In genomic region chr2:182018218-182018617, GRCh38 we compare ENCODE assay signal across 22 cellular contexts. TPM values are rescaled to one million over a fixed set of nuclear protein-coding genes. Genes with fewer than 3 reads are reported as not detected.
DNase-seq lines count a peak whose midpoint lies in the region; ATAC-seq and TF ChIP-seq lines count a peak whose summit lies in the region.
"Had no signal": no experiment of that assay in that cellular context is flagged by ENCODE, and none has a peak within 500 bp of the region (broad histone marks: within the 10 kb centered on the region; RNA-seq: fewer than 3 reads in every experiment).

No MANE protein-coding gene starts in this region.

- H3K9me3 ChIP-seq in RWPE2 (ENCODE audit: severe bottlenecking), result peaks cover 2% of the 10 kb centered on the region
- H3K9me3 ChIP-seq: neutrophil had no signal

- H3K4me1 Mint-ChIP-seq in activated naive CD4-positive, alpha-beta T cell treated with anti-CD3 and anti-CD28 coated beads, Interleukin-2, amount 10 ng/mL, durations not matched to agents 7 days and 5 days, result no peaks in the 10 kb centered on the region
- peaks cover 3% of the 10 kb centered on the region; the same call in 1 of the 2 replicates for H3K4me1 Mint-ChIP-seq in WTC11
- H3K4me1 Mint-ChIP-seq: activated naive CD8-positive, alpha-beta T cell treated with anti-CD3 and anti-CD28 coated beads, Interleukin-2, amount 10 ng/mL, durations not matched to agents 7 days and 5 days; stimulated activated naive CD8-positive, alpha-beta T cell treated with anti-CD3 and anti-CD28 coated beads, Interleukin-15, amount 100 ng/mL, for 72 hours had no signal

- no peak overlapping the region for H3K4me3 Mint-ChIP-seq in activated naive CD4-positive, alpha-beta T cell treated with anti-CD3 and anti-CD28 coated beads, Interleukin-2, amount 10 ng/mL, durations not matched to agents 7 days and 5 days
- H3K4me3 Mint-ChIP-seq in WTC11, result no peak overlapping the region
- H3K4me3 Mint-ChIP-seq: activated naive CD8-positive, alpha-beta T cell treated with anti-CD3 and anti-CD28 coated beads, Interleukin-2, amount 10 ng/mL, durations not matched to agents 7 days and 5 days; activated T-helper 1 cell treated with anti-CD3 and anti-CD28 coated beads, Interleukin-12 subunit alpha, Interleukin-12 subunit beta, Interleukin-2, Interleukin-4 antibody, amounts not matched to agents 30 ng/mL and 10 ng/mL and 1 ng/mL, durations not matched to agents 14 hours and 24 hours and 36 hours; B cell; stimulated activated naive CD8-positive, alpha-beta T cell treated with anti-CD3 and anti-CD28 coated beads, Interleukin-15, amount 100 ng/mL, for 72 hours; type B pancreatic cell had no signal

- no peak overlapping the region for H3K4me3 ChIP-seq in RWPE2 (ENCODE audit: severe bottlenecking)
- no peak overlapping the region for H3K4me3 ChIP-seq in epithelial cell of esophagus (ENCODE audit: low read length)
- H3K4me3 ChIP-seq: cardiac muscle cell, heart right ventricle, lower lobe of right lung had no signal

- TF ChIP-seq CTCF in RWPE2 (IDR thresholded peaks at IDR 0.05; ENCODE audit: poor library complexity, severe bottlenecking), result no peak
- TF ChIP-seq CTCF in epithelial cell of esophagus (IDR thresholded peaks at IDR 0.05; ENCODE audit: insufficient read depth, low read depth, low read length, missing control alignments), result no peak
- no peak for TF ChIP-seq CTCF in WTC11 (IDR thresholded peaks at IDR 0.05)

- no peak overlapping the region for H3K27ac Mint-ChIP-seq in activated naive CD4-positive, alpha-beta T cell treated with anti-CD3 and anti-CD28 coated beads, Interleukin-2, amount 10 ng/mL, durations not matched to agents 7 days and 5 days
- no peak overlapping the region for H3K27ac Mint-ChIP-seq in WTC11
- H3K27ac Mint-ChIP-seq: activated naive CD8-positive, alpha-beta T cell treated with anti-CD3 and anti-CD28 coated beads, Interleukin-2, amount 10 ng/mL, durations not matched to agents 7 days and 5 days; activated T-helper 1 cell treated with anti-CD3 and anti-CD28 coated beads, Interleukin-12 subunit alpha, Interleukin-12 subunit beta, Interleukin-2, Interleukin-4 antibody, amounts not matched to agents 30 ng/mL and 10 ng/mL and 1 ng/mL, durations not matched to agents 14 hours and 24 hours and 36 hours; B cell; stimulated activated naive CD8-positive, alpha-beta T cell treated with anti-CD3 and anti-CD28 coated beads, Interleukin-15, amount 100 ng/mL, for 72 hours; type B pancreatic cell had no signal

- in situ Hi-C loops in KBM-7 (cut with MboI; ENCODE audit: low pct_unique_long_range_greater_than_20kb, low sequenced_read_pairs), result no loop called here

- H3K4me1 ChIP-seq in RWPE2 (ENCODE audit: insufficient read depth, poor library complexity, severe bottlenecking), result peaks cover 6% of the 10 kb centered on the region
- H3K4me1 ChIP-seq: lower lobe of right lung had no signal

- CTCF ChIA-PET in activated naive CD4-positive, alpha-beta T cell treated with anti-CD3 and anti-CD28 coated beads, Interleukin-2, amount 10 ng/mL, durations not matched to agents 7 days and 5 days (lab: Charles Lee), result no interaction called here
- CTCF ChIA-PET in WTC11 (lab: Charles Lee), result no interaction called here

- no peaks in the 10 kb centered on the region for H3K36me3 ChIP-seq in RWPE2 (ENCODE audit: low read depth)
- H3K36me3 ChIP-seq: cardiac muscle cell, heart right ventricle, lower lobe of right lung, neutrophil had no signal

- no peak overlapping the region for H3K27ac ChIP-seq in RWPE2 (ENCODE audit: poor library complexity, severe bottlenecking)
- H3K27ac ChIP-seq: cardiac muscle cell, heart right ventricle, lower lobe of right lung, neutrophil had no signal

- no peaks in the 10 kb centered on the region for H3K27me3 Mint-ChIP-seq in activated naive CD4-positive, alpha-beta T cell treated with anti-CD3 and anti-CD28 coated beads, Interleukin-2, amount 10 ng/mL, durations not matched to agents 7 days and 5 days
- no peaks in the 10 kb centered on the region; the same call in 1 of the 2 replicates for H3K27me3 Mint-ChIP-seq in WTC11 (ENCODE audit: low read depth)
- H3K27me3 Mint-ChIP-seq: activated naive CD8-positive, alpha-beta T cell treated with anti-CD3 and anti-CD28 coated beads, Interleukin-2, amount 10 ng/mL, durations not matched to agents 7 days and 5 days; stimulated activated naive CD8-positive, alpha-beta T cell treated with anti-CD3 and anti-CD28 coated beads, Interleukin-15, amount 100 ng/mL, for 72 hours; type B pancreatic cell had no signal

- POLR2A ChIA-PET in WTC11 (lab: Charles Lee), result no interaction called here

- no peaks in the 10 kb centered on the region for H3K27me3 ChIP-seq in RWPE2 (ENCODE audit: insufficient read depth, poor library complexity, severe bottlenecking)
- H3K27me3 ChIP-seq: cardiac muscle cell, heart right ventricle, neutrophil had no signal

- H3K36me3 Mint-ChIP-seq in activated naive CD4-positive, alpha-beta T cell treated with anti-CD3 and anti-CD28 coated beads, Interleukin-2, amount 10 ng/mL, durations not matched to agents 7 days and 5 days, result no peaks in the 10 kb centered on the region
- H3K36me3 Mint-ChIP-seq in WTC11, result peaks cover 7% of the 10 kb centered on the region
- H3K36me3 Mint-ChIP-seq: activated naive CD8-positive, alpha-beta T cell treated with anti-CD3 and anti-CD28 coated beads, Interleukin-2, amount 10 ng/mL, durations not matched to agents 7 days and 5 days; type B pancreatic cell had no signal

- H3K9me3 Mint-ChIP-seq in activated naive CD4-positive, alpha-beta T cell treated with anti-CD3 and anti-CD28 coated beads, Interleukin-2, amount 10 ng/mL, durations not matched to agents 7 days and 5 days, result peaks cover 3% of the 10 kb centered on the region
- peaks cover 28% of the 10 kb centered on the region for H3K9me3 Mint-ChIP-seq in WTC11

- DNase-seq in GM04503 (ENCODE audit: low read depth), result peak; percentile 37
- no peak for DNase-seq in RWPE2 (ENCODE audit: low spot score)
- DNase-seq in epithelial cell of esophagus (ENCODE audit: low read depth), result peak; percentile 44
- peak; percentile 69 for DNase-seq in kidney tubule cell (ENCODE audit: low spot score)
- no peak for DNase-seq in activated naive CD4-positive, alpha-beta T cell treated with anti-CD3 and anti-CD28 coated beads, Interleukin-2, amount 10 ng/mL, durations not matched to agents 7 days and 5 days
- DNase-seq in DMS153 (lab: John Stamatoyannopoulos, UW), result no peak
- no peak for DNase-seq in WTC11 (ENCODE audit: low spot score)
- no peak for DNase-seq in KBM-7
- DNase-seq: activated naive CD8-positive, alpha-beta T cell treated with anti-CD3 and anti-CD28 coated beads, Interleukin-2, amount 10 ng/mL, durations not matched to agents 7 days and 5 days; heart right ventricle; lower lobe of right lung; NCI-H1436 treated with DMSO at 0.1 percent for 48 hours; NCI-H69; stimulated activated CD4-positive, alpha-beta T cell treated with anti-CD3 and anti-CD28 coated beads, Interleukin-4, amount 100 ng/mL, for 4 hours; stimulated activated naive CD8-positive, alpha-beta T cell treated with anti-CD3 and anti-CD28 coated beads, Interleukin-15, amount 100 ng/mL, for 72 hours; SW 1271 had no signal

- peak; percentile 40; the same call in 1 of the 3 replicates for ATAC-seq in RWPE2 (ENCODE audit: low read depth)
- no peak for ATAC-seq in WTC11
- ATAC-seq: heart right ventricle; HepG2; lower lobe of right lung; stimulated activated naive CD8-positive, alpha-beta T cell treated with anti-CD3 and anti-CD28 coated beads, Interleukin-15, amount 100 ng/mL, for 72 hours had no signal

TF ChIP-seq in WTC11, 78 proteins besides CTCF, POLR2A, EP300 and RAD21:
- TF ChIP-seq PRRX2 (CRISPR knock-in tag; IDR thresholded peaks at IDR 0.05) (no peak), ESRRA (CRISPR knock-in tag; IDR thresholded peaks at IDR 0.05; ENCODE audit: borderline replicate concordance) (no peak), RORB (CRISPR knock-in tag; IDR thresholded peaks at IDR 0.05) (no peak)

RNA-seq across cellular contexts. Expression of gene PPP1R1C, which starts 32.6 kb away (rescaled TPM):
- total RNA-seq in WTC11 (2021), result 3.4 to 8.7 TPM (median 3.7 TPM) in 3 replicates
- total RNA-seq: activated naive CD8-positive, alpha-beta T cell treated with anti-CD3 and anti-CD28 coated beads, Interleukin-2, amount 10 ng/mL, durations not matched to agents 7 days and 5 days; activated T-helper 1 cell treated with anti-CD3 and anti-CD28 coated beads, Interleukin-12 subunit alpha, Interleukin-12 subunit beta, Interleukin-2, Interleukin-4 antibody, amounts not matched to agents 30 ng/mL and 10 ng/mL and 1 ng/mL, durations not matched to agents 14 hours and 24 hours and 36 hours; B cell had no signal

Comparison
In these comparisons a context has a peak if more than half of its experiments do, and no peak if none do; other contexts are left out.
1. DNase-seq: peak in GM04503 (single experiment), epithelial cell of esophagus (single experiment) and kidney tubule cell (single experiment); none in RWPE2 (single experiment), activated naive CD4-positive, alpha-beta T cell treated with anti-CD3 and anti-CD28 coated beads, Interleukin-2, amount 10 ng/mL, durations not matched to agents 7 days and 5 days (single experiment), DMS153 (single experiment), WTC11 (single experiment) and KBM-7 (single experiment).